10 cellular contexts compared by ENCODE assay signal in genomic region chr18:25298853-25299274, GRCh38. TPM values are rescaled to one million over a fixed set of nuclear protein-coding genes. Genes with fewer than 3 reads are reported as not detected.
DNase-seq lines count a peak whose midpoint lies in the region; ATAC-seq and TF ChIP-seq lines count a peak whose summit lies in the region.
"Had no signal": no experiment of that assay in that cellular context is flagged by ENCODE, and none has a peak within 500 bp of the region (broad histone marks: within the 10 kb centered on the region; RNA-seq: fewer than 3 reads in every experiment).

No MANE protein-coding gene starts in this region.

- ATAC-seq in mucosa of descending colon, result peak; percentile 30
- ATAC-seq in GM19023 (IDR thresholded peaks at IDR 0.05; ENCODE audit: unreplicated experiment), result no peak
- ATAC-seq in GM18868 (IDR thresholded peaks at IDR 0.05; ENCODE audit: unreplicated experiment), result no peak

- H3K36me3 ChIP-seq in mucosa of descending colon (ENCODE audit: low read depth), result no peaks in the 10 kb centered on the region
- H3K36me3 ChIP-seq: Peyer's patch had no signal

- H3K4me3 ChIP-seq in mucosa of descending colon, result no peak overlapping the region
- H3K4me3 ChIP-seq: Peyer's patch had no signal

- intact Hi-C loops in mucosa of descending colon (cut with DNase I, micrococcal nuclease), result no loop called here

- H3K4me1 ChIP-seq in mucosa of descending colon (ENCODE audit: low read depth), result no peaks in the 10 kb centered on the region
- H3K4me1 ChIP-seq: Peyer's patch had no signal

- DNase-seq in AG09319 (ENCODE audit: extremely low read depth, low read depth) (peak; percentile 66), NCI-H748 (lab: John Stamatoyannopoulos, UW; ENCODE audit: unreplicated experiment) (peak; percentile 69), dermis microvascular lymphatic vessel endothelial cell (ENCODE audit: low read depth in 2 of 2) (peak; percentile 92 to 99), mucosa of descending colon (no peak), T-helper 2 cell (no peak), activated T-cell treated with anti-CD3 and anti-CD28 coated beads for 4 hours (no peak)
- DNase-seq: CD4-positive, alpha-beta T cell had no signal

- no peaks in the 10 kb centered on the region for H3K9me3 ChIP-seq in mucosa of descending colon
- H3K9me3 ChIP-seq: Peyer's patch had no signal

- no peak for TF ChIP-seq CTCF in AG09319 (IDR thresholded peaks at IDR 0.05; ENCODE audit: low read depth, low read length)
- no peak for TF ChIP-seq CTCF in mucosa of descending colon (IDR thresholded peaks at IDR 0.05)

RNA-seq across cellular contexts. Expression of gene ZNF521, which starts 53.1 kb away (rescaled TPM):
- 66.4 and 151 TPM in 2 replicates for total RNA-seq in dermis microvascular lymphatic vessel endothelial cell
- 10 to 100 TPM in 1 of 3 donors, 1 to 10 TPM in 2; 3.2 to 11.6 (median 7.9) TPM for total RNA-seq in mucosa of descending colon
- total RNA-seq: CD4-positive, alpha-beta T cell had no signal

Comparison
In these comparisons a context has a peak if more than half of its experiments do, and no peak if none do; other contexts are left out.
1. DNase-seq: peak in AG09319 (single experiment), NCI-H748 (single experiment) and dermis microvascular lymphatic vessel endothelial cell (2 of 2); none in mucosa of descending colon (0 of 3), T-helper 2 cell (0 of 5) and activated T-cell treated with anti-CD3 and anti-CD28 coated beads for 4 hours (single experiment).